Comparison of ENCODE assay signal across 16 cellular contexts in genomic region chr11:2669926-2670469, GRCh38. TPM values are rescaled to one million over a fixed set of nuclear protein-coding genes. Genes with fewer than 3 reads are reported as not detected.
A peak's percentile ranks its signal among the peaks of the same experiment; 100 is the strongest.
DNase-seq lines count a peak whose midpoint lies in the region; ATAC-seq and TF ChIP-seq lines count a peak whose summit lies in the region.
"Had no signal": no experiment of that assay in that cellular context is flagged by ENCODE, and none has a peak within 500 bp of the region (broad histone marks: within the 10 kb centered on the region; RNA-seq: fewer than 3 reads in every experiment).

No MANE protein-coding gene starts in this region.

- intact Hi-C loops in Right ventricle myocardium superior (cut with DNase I): no loop called here
- intact Hi-C loops in posterior vena cava (cut with DNase I): loop anchor here in 1 of 2 donors (1.0 kb wide), 1 partner anchor 22 kb away; no protein-coding TSS in a partner anchor
- intact Hi-C loops in naive thymus-derived CD4-positive, alpha-beta T cell (cut with micrococcal nuclease): no loop called here

- H3K4me1 ChIP-seq in right atrium auricular region: peaks cover 0 to 10% of the 10 kb centered on the region in 2 donors
- no peaks in the 10 kb centered on the region for H3K4me1 ChIP-seq in naive thymus-derived CD4-positive, alpha-beta T cell (ENCODE audit: control insufficient read depth in 2 of 2, insufficient read depth in 2 of 2, low read length in 2 of 2)

- ATAC-seq in Right ventricle myocardium superior (ENCODE audit: poor library complexity): no peak
- no peak for ATAC-seq in HG02970 (IDR thresholded peaks at IDR 0.05; ENCODE audit: low FRiP score, unreplicated experiment)
- no peak for ATAC-seq in naive thymus-derived CD4-positive, alpha-beta T cell
- ATAC-seq in GM19455 (IDR thresholded peaks at IDR 0.05; ENCODE audit: unreplicated experiment): no peak

- H3K27ac ChIP-seq in right atrium auricular region (no peak overlapping the region), coronary artery (no peak overlapping the region)
- no peak overlapping the region for H3K27ac ChIP-seq in naive thymus-derived CD4-positive, alpha-beta T cell (ENCODE audit: low read depth, low read length)
- H3K27ac ChIP-seq: HL-60 had no signal

- POLR2A ChIA-PET in naive thymus-derived CD4-positive, alpha-beta T cell (lab: Charles Lee): no interaction called here

- DNase-seq in right atrium auricular region (ENCODE audit: low spot score) (peak; percentile 28), Right ventricle myocardium superior (no peak), coronary artery (ENCODE audit: low spot score) (peak; percentile 41), posterior vena cava (ENCODE audit: low spot score) (peak; percentile 48), SK-N-DZ (ENCODE audit: low spot score) (no peak)
- no peak for DNase-seq in naive thymus-derived CD4-positive, alpha-beta T cell
- DNase-seq: CD4-positive, alpha-beta memory T cell; NCI-H1417 treated with DMSO at 0.1 percent for 48 hours; NCI-H1930; NCI-H2171; NCI-H446; NCI-H748 treated with DMSO at 0.1 percent for 48 hours; RPMI8226 had no signal

- H3K4me1 Mint-ChIP-seq in naive thymus-derived CD4-positive, alpha-beta T cell: peaks cover 0 to 6% (median 2%) of the 10 kb centered on the region in 7 donors
- H3K4me1 Mint-ChIP-seq: CD4-positive, alpha-beta memory T cell had no signal

- CTCF ChIA-PET in naive thymus-derived CD4-positive, alpha-beta T cell (lab: Charles Lee): interaction anchor here (0.9 to 1.8 kb wide), 2 partner anchors 9 to 12 kb away, joined by 3 to 4 read pairs; no protein-coding TSS in a partner anchor

- no peak for TF ChIP-seq CTCF in right atrium auricular region (IDR thresholded peaks at IDR 0.05)
- no peak for TF ChIP-seq CTCF in coronary artery (IDR thresholded peaks at IDR 0.05)

- peaks cover 0 to 42% (median 8%) of the 10 kb centered on the region in 5 donors for H3K36me3 Mint-ChIP-seq in naive thymus-derived CD4-positive, alpha-beta T cell

- H3K9me3 Mint-ChIP-seq in naive thymus-derived CD4-positive, alpha-beta T cell: no peaks in the 10 kb centered on the region
- H3K9me3 Mint-ChIP-seq: CD4-positive, alpha-beta memory T cell had no signal

- peak overlapping the region in 1 of 10 donors; percentile 29 for H3K4me3 Mint-ChIP-seq in naive thymus-derived CD4-positive, alpha-beta T cell
- H3K4me3 Mint-ChIP-seq: CD4-positive, alpha-beta memory T cell had no signal

- H3K27me3 Mint-ChIP-seq in naive thymus-derived CD4-positive, alpha-beta T cell: no peaks in the 10 kb centered on the region
- H3K27me3 Mint-ChIP-seq: CD4-positive, alpha-beta memory T cell had no signal

- H3K4me3 ChIP-seq in right atrium auricular region: no peak overlapping the region
- no peak overlapping the region for H3K4me3 ChIP-seq in coronary artery
- no peak overlapping the region for H3K4me3 ChIP-seq in naive thymus-derived CD4-positive, alpha-beta T cell (ENCODE audit: low read length)

- no peaks in the 10 kb centered on the region for H3K36me3 ChIP-seq in right atrium auricular region
- peaks cover 0 to 32% (median 3%) of the 10 kb centered on the region in 3 experiments for H3K36me3 ChIP-seq in naive thymus-derived CD4-positive, alpha-beta T cell (ENCODE audit: control insufficient read depth in 2 of 3, insufficient read depth in 3 of 3, low read length in 3 of 3)

- no peaks in the 10 kb centered on the region for H3K9me3 ChIP-seq in right atrium auricular region
- H3K9me3 ChIP-seq in naive thymus-derived CD4-positive, alpha-beta T cell (ENCODE audit: control insufficient read depth in 2 of 3, low read length in 3 of 3): no peaks in the 10 kb centered on the region

- H3K27ac Mint-ChIP-seq in naive thymus-derived CD4-positive, alpha-beta T cell: no peak overlapping the region

- no peaks in the 10 kb centered on the region for H3K27me3 ChIP-seq in right atrium auricular region
- H3K27me3 ChIP-seq in naive thymus-derived CD4-positive, alpha-beta T cell (ENCODE audit: control insufficient read depth in 2 of 2, insufficient read depth in 2 of 2, low read length in 2 of 2): no peaks in the 10 kb centered on the region

RNA-seq across cellular contexts. Expression of gene KCNQ1OT1, which starts 29.8 kb away (rescaled TPM):
- under 1 TPM; 0.35 to 0.37 TPM for total RNA-seq in right atrium auricular region
- 0.35 TPM for total RNA-seq in Right ventricle myocardium superior
- total RNA-seq in posterior vena cava: 1 to 10 TPM; 1.8 to 3.5 TPM
- total RNA-seq in naive thymus-derived CD4-positive, alpha-beta T cell: under 1 TPM; 0.16 to 0.56 (median 0.24) TPM
- polyA plus RNA-seq in naive thymus-derived CD4-positive, alpha-beta T cell: under 1 TPM; 0.07 to 0.09 TPM
- 0.01 TPM in 2 replicates for polyA plus RNA-seq in SK-N-DZ (2014; cell fraction: cytosol; rRNA removed)
- polyA plus RNA-seq in SK-N-DZ (2014; cell fraction: nucleus; rRNA removed): 0.49 TPM in 2 replicates

Comparison
In these comparisons a context has a peak if more than half of its experiments do, and no peak if none do; other contexts are left out.
1. DNase-seq: peak in right atrium auricular region (single experiment), coronary artery (single experiment) and posterior vena cava (single experiment); none in Right ventricle myocardium superior (single experiment), naive thymus-derived CD4-positive, alpha-beta T cell (0 of 9) and SK-N-DZ (single experiment).